ENCODE assay signal across 8 cellular contexts in genomic region chr20:29445050-29445907, GRCh38.
A peak's percentile ranks its signal among the peaks of the same experiment; 100 is the strongest.
DNase-seq lines count a peak whose midpoint lies in the region; ATAC-seq lines count a peak whose summit lies in the region.
"Not testable (repeated sequence)": the region's sequence is repeated elsewhere in the genome, so short reads cannot be mapped to it uniquely, and the experiment has no call there.

No MANE protein-coding gene starts in this region.

- intact Hi-C loops in CD4-positive, alpha-beta memory T cell (cut with micrococcal nuclease) = loop anchor here (10.0 kb wide), 1 partner anchor 1870 kb away; no protein-coding TSS in a partner anchor

- H3K9me3 ChIP-seq in CD4-positive, alpha-beta memory T cell (ENCODE audit: control insufficient read depth in 1 of 2, low read length in 2 of 2) = not testable (repeated sequence)

- not testable (repeated sequence) for H3K36me3 ChIP-seq in CD4-positive, alpha-beta memory T cell (ENCODE audit: insufficient read depth, low read length)

- not testable (repeated sequence) for H3K27ac ChIP-seq in CD4-positive, alpha-beta memory T cell (ENCODE audit: low read depth, low read length)

- H3K4me1 ChIP-seq in CD4-positive, alpha-beta memory T cell (ENCODE audit: insufficient read depth, low read length) = not testable (repeated sequence)

- H3K27me3 ChIP-seq in CD4-positive, alpha-beta memory T cell (ENCODE audit: insufficient read depth, low read length) = not testable (repeated sequence)

- H3K4me1 Mint-ChIP-seq in CD4-positive, alpha-beta memory T cell; activated T-cell treated with anti-CD3 and anti-CD28 coated beads, Interleukin-2, amount 50 U/mL, for 4 hours (ENCODE audit: low read depth); memory B cell: not testable (repeated sequence)

- not testable (repeated sequence) for H3K36me3 Mint-ChIP-seq in CD4-positive, alpha-beta memory T cell; activated T-cell treated with anti-CD3 and anti-CD28 coated beads, Interleukin-2, amount 50 U/mL, for 4 hours (ENCODE audit: insufficient read depth); memory B cell

- CTCF ChIA-PET in CD4-positive, alpha-beta memory T cell (lab: Charles Lee; ENCODE audit: partially characterized antibody) = not testable (repeated sequence)

- H3K9me3 Mint-ChIP-seq in CD4-positive, alpha-beta memory T cell; activated T-cell treated with anti-CD3 and anti-CD28 coated beads, Interleukin-2, amount 50 U/mL, for 4 hours; memory B cell: not testable (repeated sequence)

- ATAC-seq in GM21447 (IDR thresholded peaks at IDR 0.05; ENCODE audit: unreplicated experiment) = peak; percentile 65
- ATAC-seq in activated T-cell treated with anti-CD3 and anti-CD28 coated beads, Interleukin-2, amount 50 U/mL, for 4 hours = peak; percentile 90 to 95
- ATAC-seq in esophagus mucosa = peak; percentile 100
- ATAC-seq in memory B cell (ENCODE audit: low read depth) = peak; percentile 55

- POLR2A ChIA-PET in CD4-positive, alpha-beta memory T cell (lab: Charles Lee; ENCODE audit: partially characterized antibody) = not testable (repeated sequence)

- not testable (repeated sequence) for H3K27me3 Mint-ChIP-seq in CD4-positive, alpha-beta memory T cell; memory B cell
- H3K27me3 Mint-ChIP-seq in activated T-cell treated with anti-CD3 and anti-CD28 coated beads, Interleukin-2, amount 50 U/mL, for 4 hours (ENCODE audit: low read depth) = peaks cover 13% of the 10 kb centered on the region

- peak overlapping the region in 2 of 7 donors; percentile 24 to 63 for H3K27ac Mint-ChIP-seq in CD4-positive, alpha-beta memory T cell
- not testable (repeated sequence) for H3K27ac Mint-ChIP-seq in memory B cell

- not testable (repeated sequence) for H3K4me3 ChIP-seq in CD4-positive, alpha-beta memory T cell (ENCODE audit: low read length in 2 of 2)

- DNase-seq in CD4-positive, alpha-beta memory T cell = peak in 3 of 5 donors; percentile 10 to 39 (median 18)
- DNase-seq in NCI-H1092 treated with DMSO at 0.1 percent for 48 hours (lab: John Stamatoyannopoulos, UW) (peak; percentile 31), RPMI7951 (ENCODE audit: low read depth) (peak; percentile 91)
- not testable (repeated sequence) for DNase-seq in activated T-cell treated with anti-CD3 and anti-CD28 coated beads, Interleukin-2, amount 50 U/mL, for 4 hours; memory B cell (ENCODE audit: low spot score in 2 of 2)
- peak; percentile 41 to 43 for DNase-seq in stimulated activated CD4-positive, alpha-beta T cell treated with anti-CD3 and anti-CD28 coated beads, Interleukin-4, amount 100 ng/mL, for 4 hours

- peak overlapping the region in 5 of 8 donors; percentile 6 to 89 (median 48) for H3K4me3 Mint-ChIP-seq in CD4-positive, alpha-beta memory T cell
- not testable (repeated sequence) for H3K4me3 Mint-ChIP-seq in activated T-cell treated with anti-CD3 and anti-CD28 coated beads, Interleukin-2, amount 50 U/mL, for 4 hours
- H3K4me3 Mint-ChIP-seq in memory B cell = peak overlapping the region; percentile 53
